In genomic region chr1:205631727-205632373, GRCh38 we compare ENCODE assay signal across 8 cellular contexts. TPM values are rescaled to one million over a fixed set of nuclear protein-coding genes. Genes with fewer than 3 reads are reported as not detected.
A peak's percentile ranks its signal among the peaks of the same experiment; 100 is the strongest.
DNase-seq lines count a peak whose midpoint lies in the region; ATAC-seq, FAIRE-seq and TF ChIP-seq lines count a peak whose summit lies in the region.

ELK4 (minus strand) TSS chr1:205632011; CDS start chr1:205623882, 8,129 bp downstream.

- in situ Hi-C loops in GM13977 (cut with MboI; ENCODE audit: low pct_unique_long_range_greater_than_20kb, low sequenced_read_pairs, unreplicated experiment) = loop anchor here (5.0 kb wide), 1 partner anchor 35 kb away; no protein-coding TSS in a partner anchor

- peaks cover 10% of the 10 kb centered on the region for H3K36me3 Mint-ChIP-seq in T-helper 1 cell treated with Interleukin-12 subunit alpha and Interleukin-12 subunit beta and Interleukin-4 antibody, amounts not matched to agents 30 μg/mL and 1 μg/mL, for 36 hours (ENCODE audit: low read depth)

- peaks cover 44% of the 10 kb centered on the region for H3K4me1 ChIP-seq in psoas muscle

- H3K9me3 Mint-ChIP-seq in T-helper 1 cell treated with Interleukin-12 subunit alpha and Interleukin-12 subunit beta and Interleukin-4 antibody, amounts not matched to agents 30 μg/mL and 1 μg/mL, for 36 hours = no peaks in the 10 kb centered on the region

- ATAC-seq in HG02884 (IDR thresholded peaks at IDR 0.05; ENCODE audit: unreplicated experiment) = peak; percentile 78
- peak; percentile 98 for ATAC-seq in left ventricle myocardium superior
- peak; percentile 96 to 98 (median 98) for ATAC-seq in psoas muscle

- intact Hi-C loops in left ventricle myocardium superior (cut with micrococcal nuclease) = no loop called here
- intact Hi-C loops in psoas muscle (cut with DNase I) = loop anchor here (5.0 kb wide), 1 partner anchor 40 kb away; no protein-coding TSS in a partner anchor

- no peaks in the 10 kb centered on the region for H3K27me3 ChIP-seq in psoas muscle (ENCODE audit: insufficient read depth in 3 of 3, low read length in 2 of 3)

- H3K27ac Mint-ChIP-seq in T-helper 1 cell treated with Interleukin-12 subunit alpha and Interleukin-12 subunit beta and Interleukin-4 antibody, amounts not matched to agents 30 μg/mL and 1 μg/mL, for 36 hours = peak within 1 kb of the TSS; percentile 98

- H3K27me3 Mint-ChIP-seq in T-helper 1 cell treated with Interleukin-12 subunit alpha and Interleukin-12 subunit beta and Interleukin-4 antibody, amounts not matched to agents 30 μg/mL and 1 μg/mL, for 36 hours (ENCODE audit: low read depth) = peaks cover 4% of the 10 kb centered on the region

- H3K27ac ChIP-seq in psoas muscle = peak within 1 kb of the TSS; percentile 98

- peak within 1 kb of the TSS; percentile 97 for H3K4me3 Mint-ChIP-seq in T-helper 1 cell treated with Interleukin-12 subunit alpha and Interleukin-12 subunit beta and Interleukin-4 antibody, amounts not matched to agents 30 μg/mL and 1 μg/mL, for 36 hours

- H3K9me3 ChIP-seq in psoas muscle = no peaks in the 10 kb centered on the region

- WGBS in psoas muscle, 3 donors = 0 to 1% (median 0%) methylated on average over 32 to 81 of the region's 82 CpGs

- DNase-seq in GM13977 (ENCODE audit: low spot score) (peak; percentile 96), NCI-H1694 (lab: John Stamatoyannopoulos, UW) (peak; percentile 93), amygdala (lab: John Stamatoyannopoulos, UW) (peak; percentile 84 to 99 (median 96)), left ventricle myocardium superior (peak; percentile 99), psoas muscle (peak; percentile 99), urothelium cell line (ENCODE audit: low spot score) (peak; percentile 98)

- peak within 1 kb of the TSS; percentile 80 for H3K4me3 ChIP-seq in psoas muscle

- TF ChIP-seq CTCF in GM13977 (IDR thresholded peaks at IDR 0.05; ENCODE audit: extremely low read depth, insufficient read depth, missing control alignments) (peak; percentile 85), psoas muscle (IDR thresholded peaks at IDR 0.05) (peak; percentile 65)

- peaks cover 0 to 2% of the 10 kb centered on the region in 2 donors for H3K36me3 ChIP-seq in psoas muscle (ENCODE audit: insufficient read depth in 1 of 2, low read depth in 1 of 2)

- H3K4me1 Mint-ChIP-seq in T-helper 1 cell treated with Interleukin-12 subunit alpha and Interleukin-12 subunit beta and Interleukin-4 antibody, amounts not matched to agents 30 μg/mL and 1 μg/mL, for 36 hours (ENCODE audit: low read depth) = peaks cover 20% of the 10 kb centered on the region

- FAIRE-seq in urothelium cell line (lab: Jason Lieb, UNC) = peak; percentile 32

RNA-seq across cellular contexts. Expression of gene ELK4, which starts in this region (rescaled TPM):
- 40.5 TPM for total RNA-seq in left ventricle myocardium superior
- total RNA-seq in psoas muscle = 10 to 100 TPM; 34.4 to 67.8 (median 43.7) TPM
- polyA plus RNA-seq in psoas muscle = 10 to 100 TPM in 2 of 3 donors, 1 to 10 TPM in 1; 5.5 to 18.6 (median 11.2) TPM

Comparison
In these comparisons a context has a peak if more than half of its experiments do, and no peak if none do; other contexts are left out.
1. Peak in every context shown above with its lines: DNase-seq, ATAC-seq, H3K4me3 ChIP-seq and H3K27ac ChIP-seq.